In genomic region chr22:30742291-30743256, GRCh38 we compare ENCODE assay signal across 20 cellular contexts. TPM values are rescaled to one million over a fixed set of nuclear protein-coding genes. Genes with fewer than 3 reads are reported as not detected.
A peak's percentile ranks its signal among the peaks of the same experiment; 100 is the strongest.
DNase-seq lines count a peak whose midpoint lies in the region; ATAC-seq and TF ChIP-seq lines count a peak whose summit lies in the region.
"Had no signal": no experiment of that assay in that cellular context is flagged by ENCODE, and none has a peak within 500 bp of the region (broad histone marks: within the 10 kb centered on the region; RNA-seq: fewer than 3 reads in every experiment).

No MANE protein-coding gene starts in this region.

- H3K36me3 Mint-ChIP-seq in activated CD4-positive, alpha-beta memory T cell treated with anti-CD3 and anti-CD28 coated beads, Interleukin-2, amount 10 ng/mL, durations not matched to agents 7 days and 5 days (ENCODE audit: low read depth) = peaks cover 10% of the 10 kb centered on the region
- H3K36me3 Mint-ChIP-seq in GM23338 (ENCODE audit: low read depth) = no peaks in the 10 kb centered on the region

- H3K9me3 ChIP-seq in BLaER1 treated with 17β-estradiol and CSF1 and Interleukin-3, amounts not matched to agents 10 nM and 100 nM (replicated peaks in 1 of 11) = no peaks in the 10 kb centered on the region
- H3K9me3 ChIP-seq: adrenal gland, MG63, tibial nerve had no signal

- no peaks in the 10 kb centered on the region for H3K79me2 ChIP-seq in GM23338 (replicated peaks; ENCODE audit: insufficient read depth)

- peaks cover 83% of the 10 kb centered on the region for H3K4me1 Mint-ChIP-seq in activated CD4-positive, alpha-beta memory T cell treated with anti-CD3 and anti-CD28 coated beads, Interleukin-2, amount 10 ng/mL, durations not matched to agents 7 days and 5 days
- peaks cover 15% of the 10 kb centered on the region for H3K4me1 Mint-ChIP-seq in GM23338

- H3K27ac Mint-ChIP-seq in activated CD4-positive, alpha-beta memory T cell treated with anti-CD3 and anti-CD28 coated beads, Interleukin-2, amount 10 ng/mL, durations not matched to agents 7 days and 5 days = peak overlapping the region; percentile 90
- no peak overlapping the region for H3K27ac Mint-ChIP-seq in GM23338

- peak; percentile 19 for DNase-seq in EH (ENCODE audit: low read depth)
- peak; percentile 50 for DNase-seq in activated CD4-positive, alpha-beta memory T cell treated with anti-CD3 and anti-CD28 coated beads, Interleukin-2, amount 10 ng/mL, durations not matched to agents 7 days and 5 days
- DNase-seq in NCI-H1694 (lab: John Stamatoyannopoulos, UW) = no peak
- DNase-seq in GM23338 (ENCODE audit: low spot score) = no peak
- DNase-seq: adrenal gland, C1 segment of cervical spinal cord, DMS79 treated with DMSO at 0.1 percent for 48 hours, glutamatergic neuron, H7, mesenchymal stem cell, MG63, NCI-H187 treated with DMSO at 0.1 percent for 48 hours, NCI-H524 treated with DMSO at 0.1 percent for 48 hours, right cardiac atrium, SIG-M5 had no signal

- ATAC-seq in esophagus mucosa = peak; percentile 32
- ATAC-seq in HG03354 (IDR thresholded peaks at IDR 0.05; ENCODE audit: poor library complexity, severe bottlenecking, unreplicated experiment) = no peak
- no peak for ATAC-seq in GM23338
- no peak for ATAC-seq in HG03175 (IDR thresholded peaks at IDR 0.05; ENCODE audit: unreplicated experiment)
- ATAC-seq: right cardiac atrium had no signal

- CTCF ChIA-PET in activated CD4-positive, alpha-beta memory T cell treated with anti-CD3 and anti-CD28 coated beads, Interleukin-2, amount 10 ng/mL, durations not matched to agents 7 days and 5 days (lab: Charles Lee) = interaction anchor here (0.8 to 5.7 kb wide), 12 partner anchors 8 to 469 kb away, joined by 3 to 40 read pairs (median 4); partner anchors contain the start of genes DUSP18 and SLC35E4

- H3K9me2 ChIP-seq in GM23338 (ENCODE audit: insufficient read depth) = no peaks in the 10 kb centered on the region

- peaks cover 18 to 49% (median 24%) of the 10 kb centered on the region in 10 experiments for H3K4me1 ChIP-seq in BLaER1 treated with 17β-estradiol and CSF1 and Interleukin-3, amounts not matched to agents 10 nM and 100 nM
- H3K4me1 ChIP-seq in GM23338 (ENCODE audit: insufficient read depth) = peaks cover 24% of the 10 kb centered on the region
- H3K4me1 ChIP-seq: adrenal gland, tibial nerve had no signal

- no peak overlapping the region for H2AFZ ChIP-seq in GM23338

- H3K9ac ChIP-seq in BLaER1 treated with 17β-estradiol and CSF1 and Interleukin-3, amounts not matched to agents 10 nM and 100 nM = no peak overlapping the region

- no peak for TF ChIP-seq CTCF in GM23338 (conservative IDR thresholded peaks at IDR 0.05; ENCODE audit: low read depth in 2 of 2)

- no peaks in the 10 kb centered on the region for H3K27me3 ChIP-seq in BLaER1 treated with 17β-estradiol and CSF1 and Interleukin-3, amounts not matched to agents 10 nM and 100 nM
- no peaks in the 10 kb centered on the region for H3K27me3 ChIP-seq in GM23338 (ENCODE audit: insufficient read depth)
- H3K27me3 ChIP-seq: adrenal gland, MG63, tibial nerve had no signal

- H3K4me3 Mint-ChIP-seq in activated CD4-positive, alpha-beta memory T cell treated with anti-CD3 and anti-CD28 coated beads, Interleukin-2, amount 10 ng/mL, durations not matched to agents 7 days and 5 days = peak overlapping the region; percentile 21
- H3K4me3 Mint-ChIP-seq in GM23338 = no peak overlapping the region

- POLR2A ChIA-PET in activated CD4-positive, alpha-beta memory T cell treated with anti-CD3 and anti-CD28 coated beads, Interleukin-2, amount 10 ng/mL, durations not matched to agents 7 days and 5 days (lab: Charles Lee) = interaction anchor here (0.5 to 3.7 kb wide), 18 partner anchors 12 to 550 kb away, joined by 3 to 31 read pairs (median 4); partner anchors contain the start of genes DUSP18, MORC2, OSBP2 and PIK3IP1

- no peak overlapping the region for H3K4me3 ChIP-seq in BLaER1 treated with 17β-estradiol and CSF1 and Interleukin-3, amounts not matched to agents 10 nM and 100 nM
- no peak overlapping the region for H3K4me3 ChIP-seq in GM23338
- H3K4me3 ChIP-seq: adrenal gland, MG63, tibial nerve had no signal

- H3K27ac ChIP-seq in BLaER1 treated with 17β-estradiol and CSF1 and Interleukin-3, amounts not matched to agents 10 nM and 100 nM = peak overlapping the region in 1 of 11 experiments; percentile 8; a peak in 1 of 22 replicates
- no peak overlapping the region for H3K27ac ChIP-seq in GM23338 (ENCODE audit: low read depth)
- H3K27ac ChIP-seq: adrenal gland, tibial nerve had no signal

- H3K4me2 ChIP-seq in BLaER1 treated with 17β-estradiol and CSF1 and Interleukin-3, amounts not matched to agents 10 nM and 100 nM = peak overlapping the region; percentile 52 to 74 (median 68)
- no peak overlapping the region for H3K4me2 ChIP-seq in GM23338

- H3F3A ChIP-seq in GM23338 (replicated peaks; ENCODE audit: low read depth) = no peaks in the 10 kb centered on the region

- no peaks in the 10 kb centered on the region for H3K27me3 Mint-ChIP-seq in activated CD4-positive, alpha-beta memory T cell treated with anti-CD3 and anti-CD28 coated beads, Interleukin-2, amount 10 ng/mL, durations not matched to agents 7 days and 5 days
- H3K27me3 Mint-ChIP-seq in GM23338 (ENCODE audit: insufficient read depth, low read depth, poor library complexity) = peaks cover 7% of the 10 kb centered on the region

- H3K36me3 ChIP-seq in BLaER1 treated with 17β-estradiol and CSF1 and Interleukin-3, amounts not matched to agents 10 nM and 100 nM = no peaks in the 10 kb centered on the region
- no peaks in the 10 kb centered on the region for H3K36me3 ChIP-seq in GM23338 (ENCODE audit: insufficient read depth)
- H3K36me3 ChIP-seq: adrenal gland, tibial nerve had no signal

- no peaks in the 10 kb centered on the region for H4K20me1 ChIP-seq in BLaER1 treated with 17β-estradiol and CSF1 and Interleukin-3, amounts not matched to agents 10 nM and 100 nM
- H4K20me1 ChIP-seq in GM23338 (replicated peaks; ENCODE audit: insufficient read depth) = no peaks in the 10 kb centered on the region; the same call in 1 of the 2 replicates

- H3K9me3 Mint-ChIP-seq in activated CD4-positive, alpha-beta memory T cell treated with anti-CD3 and anti-CD28 coated beads, Interleukin-2, amount 10 ng/mL, durations not matched to agents 7 days and 5 days = no peaks in the 10 kb centered on the region
- H3K9me3 Mint-ChIP-seq in GM23338 = no peaks in the 10 kb centered on the region

TF ChIP-seq in GM23338, 12 proteins besides CTCF, POLR2A, EP300 and RAD21 (continues in another document):
- no peak for TF ChIP-seq EZH2 (IDR thresholded peaks at IDR 0.05; ENCODE audit: low read depth, unreplicated experiment)
- TF ChIP-seq ETS1 (IDR thresholded peaks at IDR 0.05) = no peak
- no peak for TF ChIP-seq CREB1 (CRISPR knock-in tag; IDR thresholded peaks at IDR 0.05; ENCODE audit: low read depth)
- no peak for TF ChIP-seq ZNF331 (CRISPR knock-in tag; IDR thresholded peaks at IDR 0.05; ENCODE audit: low read depth)
- TF ChIP-seq POLR2AphosphoS5 (IDR thresholded peaks at IDR 0.05; ENCODE audit: low read depth) = no peak
- TF ChIP-seq JUNB (IDR thresholded peaks at IDR 0.05; ENCODE audit: unreplicated experiment) = no peak
- TF ChIP-seq NANOG (IDR thresholded peaks at IDR 0.05; ENCODE audit: borderline replicate concordance) = no peak
- no peak for TF ChIP-seq STAT1 (IDR thresholded peaks at IDR 0.05; ENCODE audit: unreplicated experiment)
- no peak for TF ChIP-seq ZNF114 (CRISPR knock-in tag; IDR thresholded peaks at IDR 0.05)

RNA-seq across cellular contexts. Expression of gene OSBP2, which starts 47.9 kb away (rescaled TPM):
- total RNA-seq in activated CD4-positive, alpha-beta memory T cell treated with anti-CD3 and anti-CD28 coated beads, Interleukin-2, amount 10 ng/mL, durations not matched to agents 7 days and 5 days = 1 to 10 TPM; 4.8 to 5.0 TPM
- total RNA-seq in esophagus mucosa = 3.0 TPM
- total RNA-seq in GM23338 (2014; rRNA removed; shearing (Covaris generic)) = 2.9 and 7.1 TPM in 2 replicates
- polyA plus RNA-seq in GM23338 (2016; fragmentation: Nextera tagmentation; extraction: Ambion mirVana) = 1.7 and 2.1 TPM in 2 replicates

Comparison
In these comparisons a context has a peak if more than half of its experiments do, and no peak if none do; other contexts are left out.
1. DNase-seq: peak in EH (single experiment) and activated CD4-positive, alpha-beta memory T cell treated with anti-CD3 and anti-CD28 coated beads, Interleukin-2, amount 10 ng/mL, durations not matched to agents 7 days and 5 days (single experiment); none in NCI-H1694 (single experiment) and GM23338 (single experiment).